Comparison of ENCODE assay signal across 21 cellular contexts in the genomic region with DNA sequence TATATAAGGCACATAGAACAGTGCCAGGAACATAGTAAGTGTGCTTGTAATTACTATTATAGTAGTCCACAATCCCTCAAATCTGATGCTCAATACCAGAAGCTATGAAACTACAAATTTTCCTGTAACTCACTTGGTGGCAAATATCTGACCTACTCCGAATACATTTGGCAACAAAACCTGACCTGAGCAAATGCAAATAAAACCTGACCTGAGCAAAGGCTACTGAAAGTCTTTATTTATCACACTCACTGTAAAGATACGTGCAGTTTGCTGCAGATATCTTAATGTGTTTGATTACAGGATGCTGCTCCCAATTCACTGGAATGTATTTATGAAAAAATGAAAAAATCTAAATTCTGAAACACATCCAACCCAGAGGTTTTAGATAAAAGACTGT.
"Had no signal": no experiment of that assay in that cellular context is flagged by ENCODE, and none has a peak within 500 bp of the region (broad histone marks: within the 10 kb centered on the region; RNA-seq: fewer than 3 reads in every experiment).

No MANE protein-coding gene starts in this region.

- H3K27me3 ChIP-seq: esophagus muscularis mucosa, gastrocnemius medialis, heart right ventricle, left lung, sigmoid colon, testis, transverse colon had no signal

- H3K4me3 Mint-ChIP-seq: dendritic cell treated with granulocyte-macrophage colony-stimulating factor and Interleukin-4, amounts not matched to agents 40 ng/mL and 50 ng/mL, for 4 days; effector memory CD8-positive, alpha-beta T cell; memory B cell; natural killer cell treated with Interleukin-12 subunit alpha and Interleukin-12 subunit beta and Interleukin-15 and Interleukin-18, amount 100 ng/mL, for 72 hours; stimulated activated naive B cell treated with anti-CD40 and anti-IgM and Interleukin-4, amounts not matched to agents 10 μg/mL and 1 μg/mL and 100 μg/mL, for 72 hours; stimulated activated naive CD8-positive, alpha-beta T cell treated with anti-CD3 and anti-CD28 coated beads, Interleukin-15, amount 100 ng/mL, for 72 hours had no signal

- H3K27ac ChIP-seq: epithelial cell of prostate, esophagus muscularis mucosa, gastrocnemius medialis, heart right ventricle, left lung, lower lobe of right lung, sigmoid colon, testis, transverse colon had no signal

- DNase-seq: effector memory CD8-positive, alpha-beta T cell; gastrocnemius medialis; heart right ventricle; hypothalamus; islet precursor cell; left lung; lower lobe of right lung; midbrain; sigmoid colon; stimulated activated CD4-positive, alpha-beta T cell treated with anti-CD3 and anti-CD28 coated beads, Interleukin-2, amount 100 ng/mL, for 24 hours; stimulated activated CD4-positive, alpha-beta T cell treated with anti-CD3 and anti-CD28 coated beads, Interleukin-4, amount 100 ng/mL, for 4 hours; stimulated activated naive B cell treated with anti-CD40 and anti-IgM and Interleukin-4, amounts not matched to agents 10 μg/mL and 1 μg/mL and 100 μg/mL, for 72 hours; stimulated activated naive CD8-positive, alpha-beta T cell treated with anti-CD3 and anti-CD28 coated beads, Interleukin-15, amount 100 ng/mL, for 72 hours; testis; transverse colon had no signal

- H3K9me3 ChIP-seq: esophagus muscularis mucosa, gastrocnemius medialis, heart right ventricle, left lung, lower lobe of right lung, sigmoid colon, testis, transverse colon had no signal

- H3K9me3 Mint-ChIP-seq: dendritic cell treated with granulocyte-macrophage colony-stimulating factor and Interleukin-4, amounts not matched to agents 40 ng/mL and 50 ng/mL, for 4 days; effector memory CD8-positive, alpha-beta T cell; memory B cell; natural killer cell treated with Interleukin-12 subunit alpha and Interleukin-12 subunit beta and Interleukin-15 and Interleukin-18, amount 100 ng/mL, for 72 hours; stimulated activated naive B cell treated with anti-CD40 and anti-IgM and Interleukin-4, amounts not matched to agents 10 μg/mL and 1 μg/mL and 100 μg/mL, for 72 hours; stimulated activated naive CD8-positive, alpha-beta T cell treated with anti-CD3 and anti-CD28 coated beads, Interleukin-15, amount 100 ng/mL, for 72 hours had no signal

- ATAC-seq: effector memory CD8-positive, alpha-beta T cell; gastrocnemius medialis; heart right ventricle; left lung; lower lobe of right lung; natural killer cell treated with Interleukin-12 subunit alpha and Interleukin-12 subunit beta and Interleukin-15 and Interleukin-18, amount 100 ng/mL, for 72 hours; stimulated activated naive B cell treated with anti-CD40 and anti-IgM and Interleukin-4, amounts not matched to agents 10 μg/mL and 1 μg/mL and 100 μg/mL, for 72 hours; stimulated activated naive CD8-positive, alpha-beta T cell treated with anti-CD3 and anti-CD28 coated beads, Interleukin-15, amount 100 ng/mL, for 72 hours had no signal

- H3K27me3 Mint-ChIP-seq: dendritic cell treated with granulocyte-macrophage colony-stimulating factor and Interleukin-4, amounts not matched to agents 40 ng/mL and 50 ng/mL, for 4 days; effector memory CD8-positive, alpha-beta T cell; memory B cell; natural killer cell treated with Interleukin-12 subunit alpha and Interleukin-12 subunit beta and Interleukin-15 and Interleukin-18, amount 100 ng/mL, for 72 hours; stimulated activated naive B cell treated with anti-CD40 and anti-IgM and Interleukin-4, amounts not matched to agents 10 μg/mL and 1 μg/mL and 100 μg/mL, for 72 hours; stimulated activated naive CD8-positive, alpha-beta T cell treated with anti-CD3 and anti-CD28 coated beads, Interleukin-15, amount 100 ng/mL, for 72 hours had no signal

- H3K27ac Mint-ChIP-seq: memory B cell; stimulated activated naive B cell treated with anti-CD40 and anti-IgM and Interleukin-4, amounts not matched to agents 10 μg/mL and 1 μg/mL and 100 μg/mL, for 72 hours; stimulated activated naive CD8-positive, alpha-beta T cell treated with anti-CD3 and anti-CD28 coated beads, Interleukin-15, amount 100 ng/mL, for 72 hours had no signal

- H3K36me3 ChIP-seq: esophagus muscularis mucosa, gastrocnemius medialis, heart right ventricle, sigmoid colon, transverse colon had no signal

- H3K36me3 Mint-ChIP-seq: natural killer cell treated with Interleukin-12 subunit alpha and Interleukin-12 subunit beta and Interleukin-15 and Interleukin-18, amount 100 ng/mL, for 72 hours had no signal

- H3K4me3 ChIP-seq: esophagus muscularis mucosa, gastrocnemius medialis, heart right ventricle, left lung, lower lobe of right lung, sigmoid colon, skin epidermis, testis, transverse colon had no signal
